Comparison of ENCODE assay signal across 1 cellular context in the genomic region with DNA sequence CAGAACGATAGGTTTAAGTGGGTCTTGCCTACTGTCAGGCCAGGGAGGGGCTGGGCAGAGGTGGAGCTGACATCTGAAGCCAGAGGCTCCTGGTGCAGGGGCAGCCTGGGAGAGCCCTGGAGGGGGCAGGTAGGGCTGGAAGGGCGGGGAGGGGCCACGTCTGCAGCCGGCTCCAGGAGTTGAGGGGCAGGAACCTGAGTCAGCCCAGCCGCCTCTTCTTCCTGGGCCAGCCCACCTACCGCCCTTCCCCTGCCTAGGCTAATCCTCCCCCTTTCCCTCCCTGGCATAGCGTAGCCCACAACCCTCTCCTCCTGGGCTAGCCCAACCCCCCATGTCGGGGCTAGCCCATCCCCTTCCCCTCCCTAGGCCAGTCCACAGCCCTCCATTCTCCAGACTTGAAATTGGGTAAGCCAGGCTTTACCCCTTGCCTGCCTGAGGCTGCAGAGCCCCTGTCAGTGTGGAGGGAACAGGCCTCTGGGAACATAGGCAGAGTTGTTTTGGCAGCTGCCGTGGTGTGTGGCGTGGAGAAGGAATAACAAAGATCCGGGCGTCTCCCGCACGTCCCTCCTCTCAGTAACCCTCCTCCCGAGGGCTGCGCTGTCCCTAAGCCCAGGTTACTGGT.
TF ChIP-seq lines count a peak whose summit lies in the region.

No MANE protein-coding gene starts in this region.

TF ChIP-seq in IMR-90, 13 proteins besides CTCF, POLR2A, EP300 and RAD21:
- no peak for TF ChIP-seq FOS (IDR thresholded peaks at IDR 0.05; ENCODE audit: low read depth, low read length)
- no peak for TF ChIP-seq SMC3 (IDR thresholded peaks at IDR 0.05; ENCODE audit: low read depth, low read length)
- TF ChIP-seq MXI1 (IDR thresholded peaks at IDR 0.05; ENCODE audit: borderline replicate concordance, low read depth, low read length) = no peak
- no peak for TF ChIP-seq MAZ (IDR thresholded peaks at IDR 0.05; ENCODE audit: borderline replicate concordance, low read depth, low read length)
- TF ChIP-seq, protein P1, sequence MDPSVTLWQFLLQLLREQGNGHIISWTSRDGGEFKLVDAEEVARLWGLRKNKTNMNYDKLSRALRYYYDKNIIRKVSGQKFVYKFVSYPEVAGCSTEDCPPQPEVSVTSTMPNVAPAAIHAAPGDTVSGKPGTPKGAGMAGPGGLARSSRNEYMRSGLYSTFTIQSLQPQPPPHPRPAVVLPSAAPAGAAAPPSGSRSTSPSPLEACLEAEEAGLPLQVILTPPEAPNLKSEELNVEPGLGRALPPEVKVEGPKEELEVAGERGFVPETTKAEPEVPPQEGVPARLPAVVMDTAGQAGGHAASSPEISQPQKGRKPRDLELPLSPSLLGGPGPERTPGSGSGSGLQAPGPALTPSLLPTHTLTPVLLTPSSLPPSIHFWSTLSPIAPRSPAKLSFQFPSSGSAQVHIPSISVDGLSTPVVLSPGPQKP (IDR thresholded peaks at IDR 0.05; ENCODE audit: borderline replicate concordance, low read depth, low read length) = no peak
- TF ChIP-seq CEBPB (IDR thresholded peaks at IDR 0.05; ENCODE audit: low read depth, low read length) = no peak
